11 cellular contexts compared by ENCODE assay signal in genomic region chr18:50195689-50196088, GRCh38. TPM values are rescaled to one million over a fixed set of nuclear protein-coding genes. Genes with fewer than 3 reads are reported as not detected.
DNase-seq lines count a peak whose midpoint lies in the region; ATAC-seq and TF ChIP-seq lines count a peak whose summit lies in the region.
"Had no signal": no experiment of that assay in that cellular context is flagged by ENCODE, and none has a peak within 500 bp of the region (broad histone marks: within the 10 kb centered on the region; RNA-seq: fewer than 3 reads in every experiment).

No MANE protein-coding gene starts in this region.

- peaks cover 21% of the 10 kb centered on the region for H3K4me1 ChIP-seq in left ventricle myocardium inferior
- peaks cover 0 to 24% (median 4%) of the 10 kb centered on the region in 12 donors for H3K4me1 ChIP-seq in heart left ventricle
- H3K4me1 ChIP-seq in lower lobe of right lung: peaks cover 4% of the 10 kb centered on the region
- no peaks in the 10 kb centered on the region for H3K4me1 ChIP-seq in aorta (ENCODE audit: control insufficient read depth in 1 of 2, insufficient read depth in 2 of 2, low read length in 2 of 2)

- H3K27me3 Mint-ChIP-seq in activated CD8-positive, alpha-beta T cell treated with anti-CD3 and anti-CD28 coated beads, Interleukin-2, amount 10 ng/mL, durations not matched to agents 7 days and 5 days (ENCODE audit: low read depth): peaks cover 67% of the 10 kb centered on the region
- H3K27me3 Mint-ChIP-seq in type B pancreatic cell: peaks cover 72% of the 10 kb centered on the region

- H3K9me3 Mint-ChIP-seq in activated CD8-positive, alpha-beta T cell treated with anti-CD3 and anti-CD28 coated beads, Interleukin-2, amount 10 ng/mL, durations not matched to agents 7 days and 5 days (ENCODE audit: insufficient read depth): no peaks in the 10 kb centered on the region
- peaks cover 3% of the 10 kb centered on the region for H3K9me3 Mint-ChIP-seq in type B pancreatic cell

- no peak overlapping the region for H3K27ac Mint-ChIP-seq in activated CD8-positive, alpha-beta T cell treated with anti-CD3 and anti-CD28 coated beads, Interleukin-2, amount 10 ng/mL, durations not matched to agents 7 days and 5 days
- H3K27ac Mint-ChIP-seq in type B pancreatic cell: peak overlapping the region; percentile 35

- intact Hi-C loops in left ventricle myocardium inferior (cut with micrococcal nuclease): no loop called here
- intact Hi-C loops in heart left ventricle (cut with DNase I): loop anchor here in 2 of 10 donors (5.0 to 10.0 kb wide), 3 partner anchors 141 to 191 kb away; no protein-coding TSS in a partner anchor
- intact Hi-C loops in lower lobe of right lung (cut with DNase I): no loop called here
- intact Hi-C loops in aorta (cut with DNase I): loop anchor here in 1 of 2 donors (2.0 kb wide), 2 partner anchors 137 to 185 kb away; no protein-coding TSS in a partner anchor

- DNase-seq in left ventricle myocardium inferior: no peak
- DNase-seq in heart left ventricle: no peak
- no peak for DNase-seq in activated CD8-positive, alpha-beta T cell treated with anti-CD3 and anti-CD28 coated beads, Interleukin-2, amount 10 ng/mL, durations not matched to agents 7 days and 5 days
- no peak for DNase-seq in lower lobe of right lung
- DNase-seq in type B pancreatic cell (ENCODE audit: extremely low spot score, unreplicated experiment): no peak
- no peak for DNase-seq in cerebellum (ENCODE audit: low spot score)
- no peak for DNase-seq in aorta
- DNase-seq: NCI-H1694 had no signal

- H3K27ac ChIP-seq in left ventricle myocardium inferior (replicated peaks) (no peak overlapping the region), heart left ventricle (no peak overlapping the region), lower lobe of right lung (no peak overlapping the region), aorta (ENCODE audit: low read depth in 1 of 2, low read length in 2 of 2) (no peak overlapping the region)
- H3K27ac ChIP-seq: ascending aorta, spleen had no signal

- no peak for TF ChIP-seq CTCF in left ventricle myocardium inferior (IDR thresholded peaks at IDR 0.05; ENCODE audit: borderline replicate concordance)
- no peak for TF ChIP-seq CTCF in heart left ventricle (IDR thresholded peaks at IDR 0.05)
- TF ChIP-seq CTCF in lower lobe of right lung (IDR thresholded peaks at IDR 0.05): no peak
- no peak for TF ChIP-seq CTCF in type B pancreatic cell (conservative IDR thresholded peaks at IDR 0.05)

- H3K9me3 ChIP-seq in left ventricle myocardium inferior (replicated peaks) (peaks cover 3% of the 10 kb centered on the region), heart left ventricle (no peaks in the 10 kb centered on the region), lower lobe of right lung (no peaks in the 10 kb centered on the region), aorta (ENCODE audit: control insufficient read depth, low read length) (no peaks in the 10 kb centered on the region)
- H3K9me3 ChIP-seq: ascending aorta had no signal

- CTCF ChIA-PET in activated CD8-positive, alpha-beta T cell treated with anti-CD3 and anti-CD28 coated beads, Interleukin-2, amount 10 ng/mL, durations not matched to agents 7 days and 5 days (lab: Charles Lee): interaction anchor here (1.0 to 4.0 kb wide), 4 partner anchors 8 to 251 kb away, joined by 3 to 24 read pairs (median 8); no protein-coding TSS in a partner anchor

- WGBS in heart left ventricle, 4 donors: 32 to 44% (median 38%) methylated on average over 10 of the region's 10 CpGs
- 37 to 38% methylated on average over 10 of the region's 10 CpGs for WGBS in aorta, 2 donors

- no peak for ATAC-seq in heart left ventricle
- ATAC-seq in activated CD8-positive, alpha-beta T cell treated with anti-CD3 and anti-CD28 coated beads, Interleukin-2, amount 10 ng/mL, durations not matched to agents 7 days and 5 days: no peak
- ATAC-seq in lower lobe of right lung: peak in 1 of 2 donors; percentile 29
- ATAC-seq in aorta (ENCODE audit: low FRiP score): no peak
- no peak for ATAC-seq in GM19023 (IDR thresholded peaks at IDR 0.05; ENCODE audit: unreplicated experiment)

- POLR2A ChIA-PET in activated CD8-positive, alpha-beta T cell treated with anti-CD3 and anti-CD28 coated beads, Interleukin-2, amount 10 ng/mL, durations not matched to agents 7 days and 5 days (lab: Charles Lee): no interaction called here

- H3K4me3 Mint-ChIP-seq in activated CD8-positive, alpha-beta T cell treated with anti-CD3 and anti-CD28 coated beads, Interleukin-2, amount 10 ng/mL, durations not matched to agents 7 days and 5 days: peak overlapping the region; percentile 29
- H3K4me3 Mint-ChIP-seq in type B pancreatic cell: peak overlapping the region; percentile 77

- peaks cover 100% of the 10 kb centered on the region for H3K27me3 ChIP-seq in left ventricle myocardium inferior (ENCODE audit: low read depth)
- peaks cover 4 to 84% (median 48%) of the 10 kb centered on the region in 9 donors for H3K27me3 ChIP-seq in heart left ventricle
- peaks cover 45% of the 10 kb centered on the region for H3K27me3 ChIP-seq in lower lobe of right lung (ENCODE audit: low read depth)
- no peaks in the 10 kb centered on the region for H3K27me3 ChIP-seq in aorta (ENCODE audit: control insufficient read depth in 1 of 2, insufficient read depth in 2 of 2, low read length in 1 of 2)
- H3K27me3 ChIP-seq: ascending aorta had no signal

- peak overlapping the region; percentile 71 for H3K4me3 ChIP-seq in left ventricle myocardium inferior
- no peak overlapping the region for H3K4me3 ChIP-seq in heart left ventricle
- H3K4me3 ChIP-seq in lower lobe of right lung: peak overlapping the region; percentile 31
- H3K4me3 ChIP-seq in aorta (ENCODE audit: low read length in 2 of 2): no peak overlapping the region

- no peak for TF ChIP-seq POLR2A in heart left ventricle (IDR thresholded peaks at IDR 0.05)

- H3K36me3 ChIP-seq in left ventricle myocardium inferior: no peaks in the 10 kb centered on the region
- H3K36me3 ChIP-seq in heart left ventricle: no peaks in the 10 kb centered on the region
- H3K36me3 ChIP-seq in lower lobe of right lung: no peaks in the 10 kb centered on the region
- no peaks in the 10 kb centered on the region for H3K36me3 ChIP-seq in aorta (ENCODE audit: control insufficient read depth in 1 of 2, insufficient read depth in 2 of 2, low read length in 1 of 2)
- H3K36me3 ChIP-seq: ascending aorta, spleen had no signal

- H3K36me3 Mint-ChIP-seq in activated CD8-positive, alpha-beta T cell treated with anti-CD3 and anti-CD28 coated beads, Interleukin-2, amount 10 ng/mL, durations not matched to agents 7 days and 5 days (ENCODE audit: low read depth): no peaks in the 10 kb centered on the region
- H3K36me3 Mint-ChIP-seq in type B pancreatic cell: no peaks in the 10 kb centered on the region

- H3K4me1 Mint-ChIP-seq in activated CD8-positive, alpha-beta T cell treated with anti-CD3 and anti-CD28 coated beads, Interleukin-2, amount 10 ng/mL, durations not matched to agents 7 days and 5 days (ENCODE audit: low read depth): peaks cover 6% of the 10 kb centered on the region
- H3K4me1 Mint-ChIP-seq in type B pancreatic cell (ENCODE audit: unreplicated experiment): peaks cover 4% of the 10 kb centered on the region

RNA-seq across cellular contexts. Expression of gene MYO5B, which starts 0.7 kb away (rescaled TPM):
- total RNA-seq in left ventricle myocardium inferior (0.44 TPM), heart left ventricle (1 to 10 TPM in 7 of 9 donors, under 1 TPM in 2; 0.51 to 5.9 (median 1.6) TPM), lower lobe of right lung (23.3 TPM), type B pancreatic cell (ENCODE audit: low replicate concordance) (51.7 and 130 TPM in 2 replicates), cerebellum (5.5 TPM), aorta (1 to 10 TPM; 1.2 to 4.5 TPM)
- polyA plus RNA-seq in heart left ventricle (under 1 TPM; 0.75 to 0.84 TPM), aorta (10 to 100 TPM in 1 of 2 donors, under 1 TPM in 1; 0.92 to 20.3 TPM)
- total RNA-seq in activated CD8-positive, alpha-beta T cell treated with anti-CD3 and anti-CD28 coated beads, Interleukin-2, amount 10 ng/mL, durations not matched to agents 7 days and 5 days: not detected

Comparison
In these comparisons a context has a peak if more than half of its experiments do, and no peak if none do; other contexts are left out.
1. H3K4me3 ChIP-seq: peak in left ventricle myocardium inferior (single experiment) and lower lobe of right lung (single experiment); none in heart left ventricle (0 of 12) and aorta (0 of 2).